ENCODE assay signal across 26 cellular contexts in genomic region chr5:64587370-64587769, GRCh38.
"Had no signal": no experiment of that assay in that cellular context is flagged by ENCODE, and none has a peak within 500 bp of the region (broad histone marks: within the 10 kb centered on the region; RNA-seq: fewer than 3 reads in every experiment).

No MANE protein-coding gene starts in this region.

- H3K4me1 ChIP-seq: gastrocnemius medialis, pancreas, prostate gland, suprapubic skin, transverse colon had no signal

- DNase-seq: activated CD4-positive, alpha-beta T cell treated with anti-CD3 and anti-CD28 coated beads for 4 hours; activated CD4-positive, alpha-beta T cell treated with anti-CD3 and anti-CD28 coated beads, Interleukin-2, amount 50 U/mL, for 4 hours; activated CD4-positive, CD25-positive, alpha-beta regulatory T cell; activated naive CD4-positive, alpha-beta T cell; activated T-cell treated with anti-CD3 and anti-CD28 coated beads for 4 hours; activated T-cell treated with anti-CD3 and anti-CD28 coated beads, Interleukin-2, amount 50 U/mL, for 72 hours; dorsolateral prefrontal cortex; effector memory CD4-positive, alpha-beta T cell; erythroblast; gastrocnemius medialis; hippocampal formation; left colon; mammary epithelial cell; naive B cell; nucleus accumbens; pancreas; retina; stimulated activated naive CD4-positive, alpha-beta T cell; transverse colon had no signal

- H3K36me3 ChIP-seq: ascending aorta, cardiac muscle cell, gastrocnemius medialis, pancreas, prostate gland, suprapubic skin, transverse colon had no signal

- H3K9me3 ChIP-seq: ascending aorta, gastrocnemius medialis, pancreas, prostate gland, suprapubic skin, transverse colon had no signal

- H3K27ac ChIP-seq: cardiac muscle cell, gastrocnemius medialis, pancreas, prostate gland, suprapubic skin, transverse colon had no signal

- FAIRE-seq: keratinocyte, pancreas had no signal

- ATAC-seq: activated naive CD4-positive, alpha-beta T cell treated with anti-CD3 and anti-CD28 coated beads, Interleukin-2, amount 50 U/mL, for 72 hours; activated T-cell treated with anti-CD3 and anti-CD28 coated beads, Interleukin-2, amount 50 U/mL, for 72 hours; gastrocnemius medialis; left colon had no signal

- H3K4me3 ChIP-seq: ascending aorta, cardiac muscle cell, coronary artery, dorsolateral prefrontal cortex, gastrocnemius medialis, pancreas, prostate gland, suprapubic skin, transverse colon had no signal

- H3K27me3 ChIP-seq: ascending aorta, cardiac muscle cell, dorsolateral prefrontal cortex, gastrocnemius medialis, pancreas, suprapubic skin, transverse colon had no signal
